In the genomic region with DNA sequence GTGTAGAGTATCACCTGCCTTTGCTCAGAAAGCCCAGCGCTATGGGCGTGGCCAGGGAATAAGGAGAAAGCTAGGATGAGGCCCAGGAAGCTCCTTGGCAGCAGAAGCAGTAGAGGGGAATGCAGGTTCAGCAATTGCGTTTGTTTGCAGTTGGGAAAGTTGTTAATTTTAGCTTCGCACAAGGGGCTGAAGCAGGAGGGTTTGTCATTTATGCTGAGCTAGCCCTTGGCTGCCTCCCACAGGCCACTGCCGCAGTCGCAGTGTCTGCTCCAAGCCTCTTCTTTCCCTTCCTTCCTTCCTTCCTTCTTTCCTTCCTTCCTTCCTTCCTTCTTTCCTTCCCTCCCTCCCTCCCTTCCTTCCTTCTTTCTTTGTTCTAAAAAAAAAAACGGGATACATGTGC, we compare ENCODE assay signal across 2 cellular contexts.
A peak's percentile ranks its signal among the peaks of the same experiment; 100 is the strongest.
TF ChIP-seq lines count a peak whose summit lies in the region.

No MANE protein-coding gene starts in this region.

TF ChIP-seq in HepG2, 621 proteins besides CTCF, POLR2A, EP300 and RAD21:
- TF ChIP-seq, protein P1, sequence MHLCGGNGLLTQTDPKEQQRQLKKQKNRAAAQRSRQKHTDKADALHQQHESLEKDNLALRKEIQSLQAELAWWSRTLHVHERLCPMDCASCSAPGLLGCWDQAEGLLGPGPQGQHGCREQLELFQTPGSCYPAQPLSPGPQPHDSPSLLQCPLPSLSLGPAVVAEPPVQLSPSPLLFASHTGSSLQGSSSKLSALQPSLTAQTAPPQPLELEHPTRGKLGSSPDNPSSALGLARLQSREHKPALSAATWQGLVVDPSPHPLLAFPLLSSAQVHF (CRISPR knock-in tag; IDR thresholded peaks at IDR 0.05) = no peak
- peak; percentile 14; the same call in 1 of the 2 replicates for TF ChIP-seq STAG1 (CRISPR knock-in tag; IDR thresholded peaks at IDR 0.05)

TF ChIP-seq in endothelial cell of umbilical vein, 7 proteins besides CTCF, POLR2A, EP300 and RAD21:
- TF ChIP-seq GATA2 (IDR thresholded peaks at IDR 0.05; ENCODE audit: insufficient read depth, insufficient read length, low read depth, low read length) = no peak
- TF ChIP-seq, protein P2, sequence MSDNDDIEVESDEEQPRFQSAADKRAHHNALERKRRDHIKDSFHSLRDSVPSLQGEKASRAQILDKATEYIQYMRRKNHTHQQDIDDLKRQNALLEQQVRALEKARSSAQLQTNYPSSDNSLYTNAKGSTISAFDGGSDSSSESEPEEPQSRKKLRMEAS (IDR thresholded peaks at IDR 0.05; ENCODE audit: insufficient read depth, insufficient read length) = no peak
